In genomic region chr9:136922540-136922939, GRCh38 we compare ENCODE assay signal across 23 cellular contexts. TPM values are rescaled to one million over a fixed set of nuclear protein-coding genes. Genes with fewer than 3 reads are reported as not detected.
DNase-seq lines count a peak whose midpoint lies in the region; ATAC-seq, FAIRE-seq and TF ChIP-seq lines count a peak whose summit lies in the region.
"Had no signal": no experiment of that assay in that cellular context is flagged by ENCODE, and none has a peak within 500 bp of the region (broad histone marks: within the 10 kb centered on the region; RNA-seq: fewer than 3 reads in every experiment).

No MANE protein-coding gene starts in this region.

- no peak for TF ChIP-seq EP300 in GM12878 (IDR thresholded peaks at IDR 0.05; ENCODE audit: borderline replicate concordance in 1 of 2, control insufficient read depth in 1 of 2, low read depth in 2 of 2, low read length in 2 of 2)

- H3K79me2 ChIP-seq in GM12878 (ENCODE audit: control insufficient read depth, insufficient read depth, low read length) (no peaks in the 10 kb centered on the region), osteoblast (ENCODE audit: insufficient read depth, low read length) (no peaks in the 10 kb centered on the region)

- H4K20me1 ChIP-seq in IMR-90 (ENCODE audit: insufficient read depth, low read length) (no peaks in the 10 kb centered on the region), GM12878 (ENCODE audit: control insufficient read depth, insufficient read depth) (no peaks in the 10 kb centered on the region), osteoblast (ENCODE audit: insufficient read depth, low read length) (peaks cover 3% of the 10 kb centered on the region)

- H3K36me3 Mint-ChIP-seq in activated naive CD4-positive, alpha-beta T cell treated with anti-CD3 and anti-CD28 coated beads, Interleukin-2, amount 50 U/mL, for 72 hours, result peaks cover 0 to 11% of the 10 kb centered on the region in 2 donors
- H3K36me3 Mint-ChIP-seq in activated CD8-positive, alpha-beta T cell treated with anti-CD3 and anti-CD28 coated beads for 36 hours (ENCODE audit: low read depth), result peaks cover 25% of the 10 kb centered on the region

- H4K5ac ChIP-seq in IMR-90 (ENCODE audit: low read depth, low read length), result no peak overlapping the region

- H3K4ac ChIP-seq in IMR-90 (ENCODE audit: low read depth, low read length), result no peak overlapping the region

- POLR2A ChIA-PET in IMR-90 (lab: Charles Lee; ENCODE audit: unreplicated experiment) (no interaction called here), GM12878 (lab: Charles Lee) (interaction anchor here (0.9 kb wide), 1 partner anchor 21 kb away, joined by 4 read pairs; no protein-coding TSS in a partner anchor)
- POLR2A ChIA-PET in activated CD8-positive, alpha-beta T cell treated with anti-CD3 and anti-CD28 coated beads for 36 hours (lab: Charles Lee), result no interaction called here

- no peak overlapping the region for H2AK5ac ChIP-seq in IMR-90 (ENCODE audit: low read depth, low read length)

- no peak for FAIRE-seq in GM12878 (lab: Jason Lieb, UNC)
- FAIRE-seq: A549, D721Med, HTR-8/SVneo, RCC 7860 had no signal

- CTCF ChIA-PET in IMR-90 (lab: Yijun Ruan, JAX), result no interaction called here
- CTCF ChIA-PET in GM12878 (lab: Yijun Ruan, JAX), result no interaction called here
- CTCF ChIA-PET in activated CD8-positive, alpha-beta T cell treated with anti-CD3 and anti-CD28 coated beads for 36 hours (lab: Charles Lee), result no interaction called here

- RAD21 ChIA-PET in GM12878 (lab: Charles Lee; ENCODE audit: unreplicated experiment), result no interaction called here

- no peaks in the 10 kb centered on the region for H3K4me1 Mint-ChIP-seq in activated CD8-positive, alpha-beta T cell treated with anti-CD3 and anti-CD28 coated beads for 36 hours (ENCODE audit: low read depth)

- H3K9me3 Mint-ChIP-seq in activated naive CD4-positive, alpha-beta T cell treated with anti-CD3 and anti-CD28 coated beads, Interleukin-2, amount 50 U/mL, for 72 hours, result no peaks in the 10 kb centered on the region
- no peaks in the 10 kb centered on the region for H3K9me3 Mint-ChIP-seq in activated CD8-positive, alpha-beta T cell treated with anti-CD3 and anti-CD28 coated beads for 36 hours
- H3K9me3 Mint-ChIP-seq: CD8-positive, alpha-beta memory T cell had no signal

- 94% methylated on average over 15 of the region's 19 CpGs; no CpG with 5 or more reads in 1 of the 2 experiments for WGBS in IMR-90 (ENCODE audit: extremely low coverage in 2 of 2, insufficient read length in 1 of 2), 2 experiments
- WGBS in GM12878 (ENCODE audit: insufficient coverage, insufficient replicate concordance, low lambda C conversion rate, missing lambda C conversion rate), result 77% methylated on average over 5 of the region's 19 CpGs

- H2AFZ ChIP-seq in IMR-90 (replicated peaks; ENCODE audit: low read length, poor library complexity) (no peak overlapping the region), GM12878 (ENCODE audit: control insufficient read depth, low read depth, low read length) (no peak overlapping the region), osteoblast (ENCODE audit: low read length) (no peak overlapping the region)
- H2AFZ ChIP-seq: GM23248 had no signal

- H3K27ac ChIP-seq in IMR-90 (ENCODE audit: insufficient read depth, low read length) (no peak overlapping the region), GM12878 (ENCODE audit: control insufficient read depth, insufficient read depth) (no peak overlapping the region), osteoblast (ENCODE audit: low read depth, low read length) (no peak overlapping the region)
- H3K27ac ChIP-seq: BLaER1 treated with 17β-estradiol and CSF1 and Interleukin-3, amounts not matched to agents 10 nM and 100 nM; GM23248; HL-60 had no signal

- SMC1A ChIA-PET in GM12878 (lab: Charles Lee; ENCODE audit: uncharacterized antibody, unreplicated experiment), result no interaction called here

- TF ChIP-seq POLR2A in IMR-90 (IDR thresholded peaks at IDR 0.05; ENCODE audit: low read depth, low read length) (no peak), GM12878 (IDR thresholded peaks at IDR 0.05; ENCODE audit: low read depth, low read length) (peak; percentile 36; the same call in 1 of the 2 replicates)

- H3K56ac ChIP-seq in IMR-90 (ENCODE audit: extremely low read depth, insufficient read depth, low read length), result no peak overlapping the region

- peak overlapping the region; percentile 35 for H2AK9ac ChIP-seq in IMR-90 (replicated peaks; ENCODE audit: low read depth, low read length, poor library complexity)

- BruUV-seq in IMR-90 (replicated peaks; lab: Mats Ljungman, UMichigan), result no TSS peak
- no TSS peak for BruUV-seq in GM12878 (replicated peaks; lab: Mats Ljungman, UMichigan)

- TF ChIP-seq RAD21 in IMR-90 (IDR thresholded peaks at IDR 0.05; ENCODE audit: low read length) (no peak), GM12878 (IDR thresholded peaks at IDR 0.05; ENCODE audit: insufficient read depth, low read depth, low read length) (no peak)

- H4K91ac ChIP-seq in IMR-90 (ENCODE audit: insufficient read depth, low read depth, low read length), result no peak overlapping the region

- no peak overlapping the region for H3K9ac ChIP-seq in IMR-90 (ENCODE audit: low read depth, low read length)
- no peak overlapping the region for H3K9ac ChIP-seq in GM12878 (ENCODE audit: control insufficient read depth, insufficient read depth, low read length)
- H3K9ac ChIP-seq: GM23248 had no signal

- no peaks in the 10 kb centered on the region for H3K9me1 ChIP-seq in IMR-90 (ENCODE audit: insufficient read depth, low read length)

- no peak overlapping the region for H2BK20ac ChIP-seq in IMR-90 (ENCODE audit: low read depth, low read length)

- H3K79me1 ChIP-seq in IMR-90 (ENCODE audit: low read depth in 1 of 2, low read length in 2 of 2), result peaks cover 3 to 5% of the 10 kb centered on the region in 2 experiments; a peak in 2 of 4 replicates

- H3K27me3 ChIP-seq in IMR-90 (ENCODE audit: control insufficient read depth, insufficient read depth, low read length) (no peaks in the 10 kb centered on the region), GM12878 (replicated peaks in 1 of 2; ENCODE audit: control insufficient read depth in 2 of 2, insufficient read depth in 2 of 2, low read length in 1 of 2) (no peaks in the 10 kb centered on the region), osteoblast (ENCODE audit: insufficient read depth, low read length) (no peaks in the 10 kb centered on the region)
- H3K27me3 ChIP-seq: BLaER1 treated with 17β-estradiol and CSF1 and Interleukin-3, amounts not matched to agents 10 nM and 100 nM had no signal

- H3K4me3 ChIP-seq in IMR-90 (ENCODE audit: insufficient read depth, low read depth, low read length) (no peak overlapping the region), GM12878 (no peak overlapping the region), osteoblast (ENCODE audit: insufficient read depth, low read length) (no peak overlapping the region)
- H3K4me3 ChIP-seq: A549; BLaER1 treated with 17β-estradiol and CSF1 and Interleukin-3, amounts not matched to agents 10 nM and 100 nM; GM23248 had no signal

- H3K27me3 Mint-ChIP-seq in activated CD8-positive, alpha-beta T cell treated with anti-CD3 and anti-CD28 coated beads for 36 hours, result no peaks in the 10 kb centered on the region
- H3K27me3 Mint-ChIP-seq: CD8-positive, alpha-beta memory T cell had no signal

- H3K27ac Mint-ChIP-seq in activated naive CD4-positive, alpha-beta T cell treated with anti-CD3 and anti-CD28 coated beads, Interleukin-2, amount 50 U/mL, for 72 hours, result peak overlapping the region; percentile 27 to 81
- no peak overlapping the region for H3K27ac Mint-ChIP-seq in activated CD8-positive, alpha-beta T cell treated with anti-CD3 and anti-CD28 coated beads for 36 hours

- H3K36me3 ChIP-seq in IMR-90 (ENCODE audit: control insufficient read depth, insufficient read depth, low read length) (peaks cover 29% of the 10 kb centered on the region), GM12878 (ENCODE audit: control insufficient read depth in 2 of 2, insufficient read depth in 2 of 2, low read length in 1 of 2) (peaks cover 32 to 38% of the 10 kb centered on the region in 2 experiments), osteoblast (ENCODE audit: insufficient read depth, low read length) (peaks cover 34% of the 10 kb centered on the region)

- H3K18ac ChIP-seq in IMR-90 (ENCODE audit: low read depth, low read length), result no peak overlapping the region

- dilution Hi-C loops in IMR-90 (cut with HindIII; ENCODE audit: low sequenced_read_pairs, unreplicated experiment), result no loop called here

- H3K4me1 ChIP-seq in IMR-90 (ENCODE audit: control insufficient read depth, insufficient read depth, low read length) (no peaks in the 10 kb centered on the region), GM12878 (ENCODE audit: control insufficient read depth, insufficient read depth, low read length) (no peaks in the 10 kb centered on the region), osteoblast (ENCODE audit: insufficient read depth, low read length) (peaks cover under 1% of the 10 kb centered on the region)

- H3K4me3 Mint-ChIP-seq in activated CD8-positive, alpha-beta T cell treated with anti-CD3 and anti-CD28 coated beads for 36 hours, result no peak overlapping the region
- H3K4me3 Mint-ChIP-seq: CD8-positive, alpha-beta memory T cell had no signal

- H2BK15ac ChIP-seq in IMR-90 (ENCODE audit: low read depth, low read length), result no peak overlapping the region

- H3K4me2 ChIP-seq in IMR-90 (ENCODE audit: low read depth, low read length) (no peak overlapping the region), GM12878 (ENCODE audit: control insufficient read depth, insufficient read depth) (no peak overlapping the region), osteoblast (ENCODE audit: insufficient read depth, low read length) (no peak overlapping the region)
- H3K4me2 ChIP-seq: A549; BLaER1 treated with 17β-estradiol and CSF1 and Interleukin-3, amounts not matched to agents 10 nM and 100 nM had no signal

- intact Hi-C loops in IMR-90 (cut with micrococcal nuclease) (no loop called here), GM12878 (cut with micrococcal nuclease; ENCODE audit: unreplicated experiment) (no loop called here)
- intact Hi-C loops in activated CD8-positive, alpha-beta T cell treated with anti-CD3 and anti-CD28 coated beads for 36 hours (cut with micrococcal nuclease), result no loop called here

- H3K23ac ChIP-seq in IMR-90 (ENCODE audit: low read depth, low read length), result no peak overlapping the region

- no peak for DNase-seq in activated naive CD4-positive, alpha-beta T cell treated with anti-CD3 and anti-CD28 coated beads, Interleukin-2, amount 50 U/mL, for 72 hours (ENCODE audit: low spot score in 2 of 2)
- no peak for DNase-seq in activated naive CD4-positive, alpha-beta T cell treated with Interleukin-2 at 50 U/mL for 16 hours
- DNase-seq in IMR-90, result no peak
- no peak for DNase-seq in GM12878 (ENCODE audit: low read depth, low spot score)
- DNase-seq in osteoblast (ENCODE audit: insufficient read length, low spot score, missing footprints), result peak; percentile 21
- no peak for DNase-seq in activated CD8-positive, alpha-beta T cell treated with anti-CD3 and anti-CD28 coated beads for 36 hours
- DNase-seq in NCI-H1048 (lab: John Stamatoyannopoulos, UW), result no peak
- DNase-seq: CD8-positive, alpha-beta memory T cell; DMS79; GM23248; NCI-H1417 treated with DMSO at 0.1 percent for 48 hours; NCI-H2029; NCI-H2171; NCI-H446; NCI-H69 had no signal

- no peak overlapping the region for H3K14ac ChIP-seq in IMR-90 (replicated peaks; ENCODE audit: low read depth, low read length)

- H3K9me3 ChIP-seq in IMR-90 (ENCODE audit: control insufficient read depth, insufficient read depth, low read length), result no peaks in the 10 kb centered on the region
- no peaks in the 10 kb centered on the region for H3K9me3 ChIP-seq in GM12878 (replicated peaks; ENCODE audit: control insufficient read depth, insufficient read depth, low read length)
- H3K9me3 ChIP-seq in osteoblast (ENCODE audit: low read depth, low read length), result no peaks in the 10 kb centered on the region
- H3K9me3 ChIP-seq: A549; BLaER1 treated with 17β-estradiol and CSF1 and Interleukin-3, amounts not matched to agents 10 nM and 100 nM had no signal

- in situ Hi-C loops in IMR-90 (cut with MboI; ENCODE audit: low sequenced_read_pairs) (no loop called here), GM12878 (cut with MboI) (no loop called here)

- H4K8ac ChIP-seq in IMR-90 (ENCODE audit: low read depth in 2 of 2, low read length in 2 of 2), result no peak overlapping the region

- no peak overlapping the region for H2BK5ac ChIP-seq in IMR-90 (ENCODE audit: low read depth, low read length, poor library complexity, severe bottlenecking)

- TF ChIP-seq CTCF in IMR-90 (conservative IDR thresholded peaks at IDR 0.05; ENCODE audit: low read depth, low read length) (no peak), GM12878 (IDR thresholded peaks at IDR 0.05 in 2 of 3, conservative IDR thresholded peaks at IDR 0.05 in 1 of 3; ENCODE audit: control insufficient read depth in 2 of 3, extremely low read depth in 1 of 3, insufficient read depth in 1 of 3, low read depth in 3 of 3, low read length in 3 of 3) (no peak), osteoblast (IDR thresholded peaks at IDR 0.05; ENCODE audit: extremely low read depth, low read depth, low read length) (no peak)
- no peak for TF ChIP-seq CTCF in activated CD8-positive, alpha-beta T cell treated with anti-CD3 and anti-CD28 coated beads for 36 hours (IDR thresholded peaks at IDR 0.05)

- no peak for ATAC-seq in activated naive CD4-positive, alpha-beta T cell treated with anti-CD3 and anti-CD28 coated beads, Interleukin-2, amount 50 U/mL, for 72 hours
- ATAC-seq in IMR-90 (ENCODE audit: low read depth), result no peak
- ATAC-seq in GM12878, result no peak
- no peak for ATAC-seq in activated CD8-positive, alpha-beta T cell treated with anti-CD3 and anti-CD28 coated beads for 36 hours
- no peak for ATAC-seq in GM21576 (IDR thresholded peaks at IDR 0.05; ENCODE audit: unreplicated experiment)
- ATAC-seq: A549, HCT116 had no signal

- H2BK120ac ChIP-seq in IMR-90 (ENCODE audit: low read depth, low read length), result no peak overlapping the region

RNA-seq across cellular contexts. Expression of gene FBXW5, which starts 22.0 kb away (rescaled TPM):
- total RNA-seq in activated naive CD4-positive, alpha-beta T cell treated with anti-CD3 and anti-CD28 coated beads, Interleukin-2, amount 50 U/mL, for 72 hours, result 100 to 1,000 TPM in 1 of 2 donors, 10 to 100 TPM in 1; 66.9 to 107 TPM
- total RNA-seq in IMR-90 (2012; rRNA removed), result 65.1 and 72.2 TPM in 2 replicates
- 80.2 and 95.4 TPM in 2 replicates for polyA plus RNA-seq in IMR-90 (2012; rRNA removed)
- polyA plus RNA-seq in IMR-90 (2012; cell fraction: cytosol; rRNA removed), result 49.2 and 116 TPM in 2 replicates
- polyA plus RNA-seq in IMR-90 (2012; cell fraction: nucleus; rRNA removed; ENCODE audit: low replicate concordance), result 316 and 1,080 TPM in 2 replicates
- 60.6 and 82.0 TPM in 2 replicates for total RNA-seq in GM12878 (2013; cell fraction: nucleolus; rRNA removed)
- 84.3 and 97.3 TPM in 2 replicates for total RNA-seq in GM12878 (2014; rRNA removed)
- total RNA-seq in GM12878 (2014; rRNA removed; fragmentation: Illumina TruSeq; extraction: Trizol), result 11.7 and 15.5 TPM in 2 replicates
- 70.4 and 73.0 TPM in 2 replicates for total RNA-seq in GM12878 (2021)
- 15.5 TPM for polyA plus RNA-seq in GM12878 (2011; ENCODE audit: low read depth)
- polyA plus RNA-seq in GM12878 (2011; rRNA removed), result 10.6 and 29.8 TPM in 2 replicates
- 60.0 and 119 TPM in 2 replicates for polyA plus RNA-seq in GM12878 (2011; cell fraction: cytosol; rRNA removed)
- 295 and 360 TPM in 2 replicates for polyA plus RNA-seq in GM12878 (2011; cell fraction: nucleus; rRNA removed)
- polyA plus RNA-seq in GM12878 (2012), result 45.0 and 50.4 TPM in 2 replicates
- 0.68 and 5.0 TPM in 2 replicates for polyA plus RNA-seq in GM12878 (2014; fragmentation: Illumina TruSeq; extraction: Trizol)
- polyA plus RNA-seq in GM12878 (2014; fragmentation: Nextera tagmentation; extraction: Ambion mirVana), result 1 to 10 TPM in 1 of 2 experiments, under 1 TPM in 1; 0.21 to 1.4 TPM
- polyA plus RNA-seq in GM12878 (2014; rRNA removed), result 67.3 and 79.6 TPM in 2 replicates
- polyA plus RNA-seq in GM12878 (2016; fragmentation: Nextera tagmentation; extraction: Ambion mirVana), result 10 to 100 TPM; 59.2 to 63.4 TPM
- polyA minus RNA-seq in GM12878 (2011; rRNA and poly(A)+ RNA removed), result 42.2 and 81.4 TPM in 2 replicates
- polyA minus RNA-seq in GM12878 (2011; cell fraction: cytosol; rRNA and poly(A)+ RNA removed), result 67.9 and 75.6 TPM in 2 replicates
- polyA minus RNA-seq in GM12878 (2011; cell fraction: nucleus; rRNA and poly(A)+ RNA removed), result 52.3 and 85.2 TPM in 2 replicates
- 143 and 157 TPM in 2 replicates for total RNA-seq in osteoblast
- total RNA-seq in activated CD8-positive, alpha-beta T cell treated with anti-CD3 and anti-CD28 coated beads for 36 hours, result 10 to 100 TPM; 53.4 to 54.0 TPM

RNA-seq across cellular contexts. Expression of gene C8G, which starts 22.5 kb away (rescaled TPM):
- total RNA-seq in activated naive CD4-positive, alpha-beta T cell treated with anti-CD3 and anti-CD28 coated beads, Interleukin-2, amount 50 U/mL, for 72 hours, result 1 to 10 TPM; 1.5 to 2.5 TPM
- total RNA-seq in IMR-90 (2012; rRNA removed) (not detected in 2 replicates), GM12878 (2014; rRNA removed) (not detected in 2 replicates), GM12878 (2014; rRNA removed; fragmentation: Illumina TruSeq; extraction: Trizol) (not detected in 2 replicates), GM12878 (2021) (0.64 and 0.69 TPM in 2 replicates), osteoblast (1.2 TPM in 1 of 2 replicates, not detected in the other)
- polyA plus RNA-seq in IMR-90 (2012; rRNA removed) (0.37 and 0.80 TPM in 2 replicates), GM12878 (2011; rRNA removed) (not detected in 2 replicates), GM12878 (2014; fragmentation: Illumina TruSeq; extraction: Trizol) (not detected in 2 replicates), GM12878 (2014; fragmentation: Nextera tagmentation; extraction: Ambion mirVana) (not detected), GM12878 (2014; rRNA removed) (0.26 and 1.5 TPM in 2 replicates), GM12878 (2016; fragmentation: Nextera tagmentation; extraction: Ambion mirVana) (under 1 TPM in 1 of 2 experiments, not detected in 1; 0.50 TPM)
- polyA plus RNA-seq in IMR-90 (2012; cell fraction: cytosol; rRNA removed), result 0.35 TPM in 1 of 2 replicates, not detected in the other
- polyA plus RNA-seq in IMR-90 (2012; cell fraction: nucleus; rRNA removed; ENCODE audit: low replicate concordance), result 3.0 and 9.7 TPM in 2 replicates
- not detected in 2 replicates for total RNA-seq in GM12878 (2013; cell fraction: nucleolus; rRNA removed)
- polyA plus RNA-seq in GM12878 (2011; ENCODE audit: low read depth), result not detected
- polyA plus RNA-seq in GM12878 (2011; cell fraction: cytosol; rRNA removed), result 0.23 TPM in 1 of 2 replicates, not detected in the other
- 1.4 and 2.9 TPM in 2 replicates for polyA plus RNA-seq in GM12878 (2011; cell fraction: nucleus; rRNA removed)
- 1.4 TPM in 1 of 2 replicates, not detected in the other for polyA plus RNA-seq in GM12878 (2012)
- not detected in 2 replicates for polyA minus RNA-seq in GM12878 (2011; rRNA and poly(A)+ RNA removed)
- polyA minus RNA-seq in GM12878 (2011; cell fraction: cytosol; rRNA and poly(A)+ RNA removed), result not detected in 2 replicates
- polyA minus RNA-seq in GM12878 (2011; cell fraction: nucleus; rRNA and poly(A)+ RNA removed), result 1.1 TPM in 1 of 2 replicates, not detected in the other
- total RNA-seq in activated CD8-positive, alpha-beta T cell treated with anti-CD3 and anti-CD28 coated beads for 36 hours, result under 1 TPM in 1 of 2 experiments, not detected in 1; 0.83 TPM
- total RNA-seq: GM23248 had no signal
- polyA plus RNA-seq: CD8-positive, alpha-beta memory T cell had no signal

RNA-seq across cellular contexts. Expression of gene LCN12, which starts 29.5 kb away (rescaled TPM):
- 1 to 10 TPM in 1 of 2 donors, under 1 TPM in 1; 0.64 to 2.0 TPM for total RNA-seq in activated naive CD4-positive, alpha-beta T cell treated with anti-CD3 and anti-CD28 coated beads, Interleukin-2, amount 50 U/mL, for 72 hours
- total RNA-seq in IMR-90 (2012; rRNA removed), result not detected in 2 replicates
- 0.12 TPM in 1 of 2 replicates, not detected in the other for polyA plus RNA-seq in IMR-90 (2012; rRNA removed)
- not detected in 2 replicates for polyA plus RNA-seq in IMR-90 (2012; cell fraction: cytosol; rRNA removed)
- polyA plus RNA-seq in IMR-90 (2012; cell fraction: nucleus; rRNA removed; ENCODE audit: low replicate concordance), result 1.7 and 4.3 TPM in 2 replicates
- 1.1 and 2.4 TPM in 2 replicates for total RNA-seq in GM12878 (2013; cell fraction: nucleolus; rRNA removed)
- total RNA-seq in GM12878 (2014; rRNA removed), result 0.40 TPM in 1 of 2 replicates, not detected in the other
- not detected in 2 replicates for total RNA-seq in GM12878 (2014; rRNA removed; fragmentation: Illumina TruSeq; extraction: Trizol)
- total RNA-seq in GM12878 (2021), result 0.64 TPM in 1 of 2 replicates, not detected in the other
- not detected for polyA plus RNA-seq in GM12878 (2011; ENCODE audit: low read depth)
- polyA plus RNA-seq in GM12878 (2011; rRNA removed), result 0.20 and 0.48 TPM in 2 replicates
- polyA plus RNA-seq in GM12878 (2011; cell fraction: cytosol; rRNA removed), result 0.07 and 0.42 TPM in 2 replicates
- polyA plus RNA-seq in GM12878 (2011; cell fraction: nucleus; rRNA removed), result 11.8 and 13.0 TPM in 2 replicates
- 0.72 and 0.74 TPM in 2 replicates for polyA plus RNA-seq in GM12878 (2012)
- polyA plus RNA-seq in GM12878 (2014; fragmentation: Illumina TruSeq; extraction: Trizol), result 0.25 TPM in 1 of 2 replicates, not detected in the other
- polyA plus RNA-seq in GM12878 (2014; fragmentation: Nextera tagmentation; extraction: Ambion mirVana), result not detected
- 0.06 and 0.41 TPM in 2 replicates for polyA plus RNA-seq in GM12878 (2014; rRNA removed)
- polyA plus RNA-seq in GM12878 (2016; fragmentation: Nextera tagmentation; extraction: Ambion mirVana), result under 1 TPM; 0.33 to 0.44 TPM
- 0.22 and 0.26 TPM in 2 replicates for polyA minus RNA-seq in GM12878 (2011; rRNA and poly(A)+ RNA removed)
- polyA minus RNA-seq in GM12878 (2011; cell fraction: cytosol; rRNA and poly(A)+ RNA removed), result not detected in 2 replicates
- 1.2 and 2.8 TPM in 2 replicates for polyA minus RNA-seq in GM12878 (2011; cell fraction: nucleus; rRNA and poly(A)+ RNA removed)
- not detected in 2 replicates for total RNA-seq in osteoblast
- 1 to 10 TPM; 1.3 to 2.1 TPM for total RNA-seq in activated CD8-positive, alpha-beta T cell treated with anti-CD3 and anti-CD28 coated beads for 36 hours
- total RNA-seq: GM23248 had no signal
- polyA plus RNA-seq: CD8-positive, alpha-beta memory T cell; GM23248 had no signal

RNA-seq across cellular contexts. Expression of gene TRAF2, which starts 36.2 kb away (rescaled TPM):
- 10 to 100 TPM; 53.7 to 56.5 TPM for total RNA-seq in activated naive CD4-positive, alpha-beta T cell treated with anti-CD3 and anti-CD28 coated beads, Interleukin-2, amount 50 U/mL, for 72 hours
- 5.8 and 6.6 TPM in 2 replicates for total RNA-seq in IMR-90 (2012; rRNA removed)
- polyA plus RNA-seq in IMR-90 (2012; rRNA removed), result 12.0 and 12.9 TPM in 2 replicates
- polyA plus RNA-seq in IMR-90 (2012; cell fraction: cytosol; rRNA removed), result 11.5 and 13.1 TPM in 2 replicates
- 21.4 and 48.2 TPM in 2 replicates for polyA plus RNA-seq in IMR-90 (2012; cell fraction: nucleus; rRNA removed; ENCODE audit: low replicate concordance)
- total RNA-seq in GM12878 (2013; cell fraction: nucleolus; rRNA removed), result 38.1 and 39.7 TPM in 2 replicates
- total RNA-seq in GM12878 (2014; rRNA removed), result 15.8 and 16.8 TPM in 2 replicates
- total RNA-seq in GM12878 (2014; rRNA removed; fragmentation: Illumina TruSeq; extraction: Trizol), result 12.3 and 13.2 TPM in 2 replicates
- 31.0 and 33.5 TPM in 2 replicates for total RNA-seq in GM12878 (2021)
- polyA plus RNA-seq in GM12878 (2011; ENCODE audit: low read depth), result 5.8 TPM
- 10.5 and 21.6 TPM in 2 replicates for polyA plus RNA-seq in GM12878 (2011; rRNA removed)
- 27.2 and 41.1 TPM in 2 replicates for polyA plus RNA-seq in GM12878 (2011; cell fraction: cytosol; rRNA removed)
- 41.5 and 49.9 TPM in 2 replicates for polyA plus RNA-seq in GM12878 (2011; cell fraction: nucleus; rRNA removed)
- polyA plus RNA-seq in GM12878 (2012), result 13.9 and 17.4 TPM in 2 replicates
- 1.9 and 10.0 TPM in 2 replicates for polyA plus RNA-seq in GM12878 (2014; fragmentation: Illumina TruSeq; extraction: Trizol)
- polyA plus RNA-seq in GM12878 (2014; fragmentation: Nextera tagmentation; extraction: Ambion mirVana), result 1 to 10 TPM in 1 of 2 experiments, under 1 TPM in 1; 0.34 to 1.1 TPM
- 28.1 and 29.4 TPM in 2 replicates for polyA plus RNA-seq in GM12878 (2014; rRNA removed)
- 10 to 100 TPM; 39.3 to 39.5 TPM for polyA plus RNA-seq in GM12878 (2016; fragmentation: Nextera tagmentation; extraction: Ambion mirVana)
- 17.8 and 29.4 TPM in 2 replicates for polyA minus RNA-seq in GM12878 (2011; rRNA and poly(A)+ RNA removed)
- polyA minus RNA-seq in GM12878 (2011; cell fraction: cytosol; rRNA and poly(A)+ RNA removed), result 10.8 and 15.8 TPM in 2 replicates
- 31.7 and 38.1 TPM in 2 replicates for polyA minus RNA-seq in GM12878 (2011; cell fraction: nucleus; rRNA and poly(A)+ RNA removed)
- 6.2 and 6.8 TPM in 2 replicates for total RNA-seq in osteoblast
- 10 to 100 TPM; 34.8 to 40.5 TPM for total RNA-seq in activated CD8-positive, alpha-beta T cell treated with anti-CD3 and anti-CD28 coated beads for 36 hours

RNA-seq across cellular contexts. Expression of gene PTGDS, which starts 54.8 kb away (rescaled TPM):
- total RNA-seq in activated naive CD4-positive, alpha-beta T cell treated with anti-CD3 and anti-CD28 coated beads, Interleukin-2, amount 50 U/mL, for 72 hours, result not detected
- total RNA-seq in IMR-90 (2012; rRNA removed), result not detected in 2 replicates
- 0.87 and 1.2 TPM in 2 replicates for polyA plus RNA-seq in IMR-90 (2012; rRNA removed)
- 3.1 and 4.8 TPM in 2 replicates for polyA plus RNA-seq in IMR-90 (2012; cell fraction: cytosol; rRNA removed)
- 6.0 and 7.3 TPM in 2 replicates for polyA plus RNA-seq in IMR-90 (2012; cell fraction: nucleus; rRNA removed; ENCODE audit: low replicate concordance)
- not detected in 2 replicates for total RNA-seq in GM12878 (2013; cell fraction: nucleolus; rRNA removed)
- not detected in 2 replicates for total RNA-seq in GM12878 (2014; rRNA removed)
- not detected in 2 replicates for total RNA-seq in GM12878 (2014; rRNA removed; fragmentation: Illumina TruSeq; extraction: Trizol)
- total RNA-seq in GM12878 (2021), result not detected in 2 replicates
- not detected for polyA plus RNA-seq in GM12878 (2011; ENCODE audit: low read depth)
- not detected in 2 replicates for polyA plus RNA-seq in GM12878 (2011; rRNA removed)
- not detected in 2 replicates for polyA plus RNA-seq in GM12878 (2011; cell fraction: cytosol; rRNA removed)
- not detected in 2 replicates for polyA plus RNA-seq in GM12878 (2011; cell fraction: nucleus; rRNA removed)
- polyA plus RNA-seq in GM12878 (2012), result not detected in 2 replicates
- not detected in 2 replicates for polyA plus RNA-seq in GM12878 (2014; fragmentation: Illumina TruSeq; extraction: Trizol)
- polyA plus RNA-seq in GM12878 (2014; fragmentation: Nextera tagmentation; extraction: Ambion mirVana), result not detected
- polyA plus RNA-seq in GM12878 (2014; rRNA removed), result not detected in 2 replicates
- not detected for polyA plus RNA-seq in GM12878 (2016; fragmentation: Nextera tagmentation; extraction: Ambion mirVana)
- polyA minus RNA-seq in GM12878 (2011; rRNA and poly(A)+ RNA removed), result not detected in 2 replicates
- not detected in 2 replicates for polyA minus RNA-seq in GM12878 (2011; cell fraction: cytosol; rRNA and poly(A)+ RNA removed)
- not detected in 2 replicates for polyA minus RNA-seq in GM12878 (2011; cell fraction: nucleus; rRNA and poly(A)+ RNA removed)
- 37.4 and 57.9 TPM in 2 replicates for total RNA-seq in osteoblast
- not detected for total RNA-seq in activated CD8-positive, alpha-beta T cell treated with anti-CD3 and anti-CD28 coated beads for 36 hours
- total RNA-seq: GM23248 had no signal
